ENCODE assay signal across 1 cellular context in the genomic region with DNA sequence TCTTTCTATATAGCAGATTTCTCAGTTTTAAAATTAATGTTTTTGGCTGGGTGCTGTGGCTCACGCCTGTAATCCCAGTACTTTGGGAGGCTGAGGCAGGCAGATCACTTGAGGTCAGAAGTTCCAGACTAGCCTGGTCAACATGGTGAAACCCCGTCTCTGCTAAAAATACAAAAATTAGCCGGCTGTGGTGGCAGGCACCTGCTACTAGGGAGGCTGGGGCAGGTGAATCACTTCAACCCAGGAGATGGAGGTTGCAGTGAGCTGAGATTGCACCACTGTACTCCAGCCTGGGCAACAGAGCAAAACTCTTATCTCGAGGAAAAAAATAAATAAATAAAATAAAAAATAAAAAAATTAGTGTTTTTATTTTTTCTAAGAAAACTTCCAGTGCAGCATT.
A peak's percentile ranks its signal among the peaks of the same experiment; 100 is the strongest.
TF ChIP-seq lines count a peak whose summit lies in the region.

No MANE protein-coding gene starts in this region.

TF ChIP-seq in GM12878, 131 proteins besides CTCF, POLR2A, EP300 and RAD21:
- 0 out of 2 replicates have a peak, but pooled peaks have one; percentile 23 for TF ChIP-seq NR2F1 (conservative IDR thresholded peaks at IDR 0.05)
